ENCODE assay signal across 19 cellular contexts in the genomic region with DNA sequence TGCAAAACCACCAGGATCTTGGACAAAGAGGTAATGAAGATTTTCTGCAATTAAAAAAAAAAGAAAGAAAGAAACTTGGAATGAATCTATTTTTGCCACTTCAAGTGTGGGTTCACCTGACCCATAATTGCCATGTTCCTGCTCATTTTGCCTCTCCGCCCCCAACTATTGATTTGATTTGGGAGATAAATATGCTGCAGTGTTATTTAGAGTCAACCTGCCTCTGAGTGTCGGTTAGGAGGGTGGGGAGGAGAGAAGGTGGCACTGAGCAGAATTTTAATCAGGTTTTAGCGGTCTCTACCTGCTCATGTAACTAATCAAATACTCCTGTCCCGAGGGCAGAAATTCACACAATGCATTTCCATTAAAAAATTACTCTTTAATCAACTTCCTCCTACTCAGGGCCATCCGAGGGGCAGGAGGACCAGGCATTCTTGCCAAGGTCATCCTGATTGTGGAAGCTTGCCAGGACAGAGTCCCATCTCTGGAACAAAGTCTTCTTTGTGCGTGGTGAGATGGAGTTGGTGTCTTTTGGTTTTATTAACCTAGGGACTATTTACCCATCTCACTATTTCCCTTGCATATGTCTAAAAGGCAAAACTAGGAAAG.
DNase-seq lines count a peak whose midpoint lies in the region; TF ChIP-seq lines count a peak whose summit lies in the region.
"Had no signal": no experiment of that assay in that cellular context is flagged by ENCODE, and none has a peak within 500 bp of the region (broad histone marks: within the 10 kb centered on the region; RNA-seq: fewer than 3 reads in every experiment).

No MANE protein-coding gene starts in this region.

- TF ChIP-seq CTCF in neural progenitor cell (IDR thresholded peaks at IDR 0.05): no peak
- TF ChIP-seq CTCF in vagina (IDR thresholded peaks at IDR 0.05): no peak
- no peak for TF ChIP-seq CTCF in MM.1S (IDR thresholded peaks at IDR 0.05; ENCODE audit: low read length)

- H3K4me2 ChIP-seq in neural progenitor cell (no peak overlapping the region), MM.1S (ENCODE audit: low read depth, low read length) (no peak overlapping the region)
- H3K4me2 ChIP-seq: KMS-11, SK-N-SH had no signal

- intact Hi-C loops in vagina (cut with DNase I): no loop called here

- H3K27ac Mint-ChIP-seq in neural progenitor cell: peak overlapping the region; percentile 47
- H3K27ac Mint-ChIP-seq: CD4-positive, alpha-beta T cell; HFFc6 had no signal

- no peak overlapping the region for H3K4me3 Mint-ChIP-seq in neural progenitor cell
- H3K4me3 Mint-ChIP-seq: CD4-positive, alpha-beta T cell; HFFc6 had no signal

- peaks cover 20% of the 10 kb centered on the region for H3K27me3 Mint-ChIP-seq in neural progenitor cell (ENCODE audit: insufficient read depth, low read depth)
- H3K27me3 Mint-ChIP-seq: CD4-positive, alpha-beta T cell had no signal

- H3K9me2 ChIP-seq in MM.1S (replicated peaks; ENCODE audit: insufficient read depth, low read length): no peaks in the 10 kb centered on the region
- H3K9me2 ChIP-seq: SK-N-SH had no signal

- no peaks in the 10 kb centered on the region for H3F3A ChIP-seq in neural progenitor cell (ENCODE audit: low read depth)
- no peaks in the 10 kb centered on the region for H3F3A ChIP-seq in MM.1S (ENCODE audit: insufficient read depth, low read length)

- no peaks in the 10 kb centered on the region for H3K36me3 Mint-ChIP-seq in neural progenitor cell

- no peaks in the 10 kb centered on the region for H3K79me2 ChIP-seq in neural progenitor cell (ENCODE audit: low read depth)
- H3K79me2 ChIP-seq in MM.1S (ENCODE audit: low read length): no peaks in the 10 kb centered on the region

- H4K20me1 ChIP-seq in neural progenitor cell (ENCODE audit: low read depth): no peaks in the 10 kb centered on the region
- H4K20me1 ChIP-seq in MM.1S (ENCODE audit: insufficient read depth, low read length): no peaks in the 10 kb centered on the region

- no peak overlapping the region for H3K9ac ChIP-seq in neural progenitor cell
- H3K9ac ChIP-seq in MM.1S (ENCODE audit: low read length): no peak overlapping the region
- H3K9ac ChIP-seq: KMS-11, SK-N-SH had no signal

- no peaks in the 10 kb centered on the region for H3K9me3 Mint-ChIP-seq in neural progenitor cell
- H3K9me3 Mint-ChIP-seq: CD4-positive, alpha-beta T cell; HFFc6 had no signal

- H3K4me1 ChIP-seq in neural progenitor cell (peaks cover 8% of the 10 kb centered on the region), vagina (peaks cover 9% of the 10 kb centered on the region), MM.1S (ENCODE audit: low read length) (peaks cover 4% of the 10 kb centered on the region; the same call in 1 of the 2 replicates)
- H3K4me1 ChIP-seq: BE2C had no signal

- H3K36me3 ChIP-seq in neural progenitor cell: no peaks in the 10 kb centered on the region
- H3K36me3 ChIP-seq in vagina: no peaks in the 10 kb centered on the region
- no peaks in the 10 kb centered on the region for H3K36me3 ChIP-seq in MM.1S (replicated peaks; ENCODE audit: insufficient read depth, low read length)
- H3K36me3 ChIP-seq: BE2C had no signal

- no peak for TF ChIP-seq POLR2A in vagina (IDR thresholded peaks at IDR 0.05)

- H3K4me3 ChIP-seq in neural progenitor cell (no peak overlapping the region), vagina (no peak overlapping the region), MM.1S (ENCODE audit: low read length) (no peak overlapping the region)

- no peak overlapping the region for H3K27ac ChIP-seq in neural progenitor cell
- H3K27ac ChIP-seq in vagina: no peak overlapping the region
- H3K27ac ChIP-seq in MM.1S (ENCODE audit: low read length): no peak overlapping the region
- H3K27ac ChIP-seq: KMS-11 had no signal

- H3K9me3 ChIP-seq in neural progenitor cell (ENCODE audit: low read depth): no peaks in the 10 kb centered on the region
- H3K9me3 ChIP-seq in vagina: no peaks in the 10 kb centered on the region
- H3K9me3 ChIP-seq in MM.1S (replicated peaks; ENCODE audit: insufficient read depth, low read length): no peaks in the 10 kb centered on the region
- H3K9me3 ChIP-seq: BE2C, SK-N-SH had no signal

- DNase-seq in NCI-H748 (lab: John Stamatoyannopoulos, UW; ENCODE audit: unreplicated experiment) (peak; percentile 52), NCI-H748 treated with DMSO at 0.1 percent for 48 hours (lab: John Stamatoyannopoulos, UW) (no peak), NCI-H2196 treated with DMSO at 0.1 percent for 48 hours (lab: John Stamatoyannopoulos, UW; ENCODE audit: unreplicated experiment) (peak; percentile 18), neural progenitor cell (ENCODE audit: low spot score) (no peak), vagina (ENCODE audit: extremely low spot score in 2 of 2) (peak; percentile 25 to 29), MM.1S (no peak), SW 1271 (lab: John Stamatoyannopoulos, UW) (no peak)
- DNase-seq: BE2C; CD4-positive, alpha-beta T cell; HFFc6; NCI-H1417 treated with DMSO at 0.1 percent for 48 hours; NCI-H2029; NCI-H510A; NCI-H82; PC-3; RPMI8226; SHP77 treated with DMSO at 0.1 percent for 48 hours; SK-N-SH had no signal

- H3K4me1 Mint-ChIP-seq in neural progenitor cell: peaks cover 29% of the 10 kb centered on the region

- H3K27me3 ChIP-seq in neural progenitor cell (no peaks in the 10 kb centered on the region), vagina (no peaks in the 10 kb centered on the region), MM.1S (replicated peaks; ENCODE audit: insufficient read depth, low read length) (no peaks in the 10 kb centered on the region)
- H3K27me3 ChIP-seq: BE2C had no signal

- H2AFZ ChIP-seq in neural progenitor cell (replicated peaks) (no peak overlapping the region), MM.1S (ENCODE audit: low read length) (no peak overlapping the region)

Comparison
In these comparisons a context has a peak if more than half of its experiments do, and no peak if none do; other contexts are left out.
1. DNase-seq: peak in NCI-H748 (single experiment), NCI-H2196 treated with DMSO at 0.1 percent for 48 hours (single experiment) and vagina (2 of 2); none in NCI-H748 treated with DMSO at 0.1 percent for 48 hours (single experiment), neural progenitor cell (single experiment), MM.1S (single experiment) and SW 1271 (0 of 2).